ENCODE assay signal across 8 cellular contexts in genomic region chr12:58877243-58877743, GRCh38. TPM values are rescaled to one million over a fixed set of nuclear protein-coding genes. Genes with fewer than 3 reads are reported as not detected.
DNase-seq lines count a peak whose midpoint lies in the region; ATAC-seq and TF ChIP-seq lines count a peak whose summit lies in the region.

No MANE protein-coding gene starts in this region.

- TF ChIP-seq CTCF in 22Rv1 (IDR thresholded peaks at IDR 0.05) (no peak), RWPE2 (IDR thresholded peaks at IDR 0.05; ENCODE audit: poor library complexity, severe bottlenecking) (no peak), omental fat pad (IDR thresholded peaks at IDR 0.05) (no peak)

- H3K4me3 ChIP-seq in RWPE2 (ENCODE audit: severe bottlenecking) = no peak overlapping the region

- ATAC-seq in RWPE2 (ENCODE audit: low read depth) = peak; percentile 97
- ATAC-seq in HG03521 (IDR thresholded peaks at IDR 0.05; ENCODE audit: unreplicated experiment) = no peak
- no peak for ATAC-seq in HG02840 (IDR thresholded peaks at IDR 0.05; ENCODE audit: low FRiP score, unreplicated experiment)
- ATAC-seq in GM18517 (IDR thresholded peaks at IDR 0.05; ENCODE audit: unreplicated experiment) = no peak
- ATAC-seq in omental fat pad (ENCODE audit: low FRiP score) = no peak

- no peaks in the 10 kb centered on the region for H3K9me3 ChIP-seq in RWPE2 (ENCODE audit: severe bottlenecking)

- no peaks in the 10 kb centered on the region for H3K27me3 ChIP-seq in RWPE2 (ENCODE audit: insufficient read depth, poor library complexity, severe bottlenecking)

- peaks cover 94% of the 10 kb centered on the region for H3K36me3 ChIP-seq in RWPE2 (ENCODE audit: low read depth)

- H3K27ac ChIP-seq in 22Rv1 (0 out of 2 replicates have a peak overlapping the region, but pooled peaks have one; percentile 2), RWPE2 (ENCODE audit: poor library complexity, severe bottlenecking) (peak overlapping the region; percentile 43)

- DNase-seq in HK-2 (ENCODE audit: unreplicated experiment) = peak; percentile 86
- peak; percentile 93 for DNase-seq in RWPE2 (ENCODE audit: low spot score)
- peak; percentile 18 for DNase-seq in glomerular endothelial cell (ENCODE audit: extremely low read depth, low read depth, low spot score)
- no peak for DNase-seq in omental fat pad (ENCODE audit: low spot score)

- peaks cover 16% of the 10 kb centered on the region for H3K4me1 ChIP-seq in RWPE2 (ENCODE audit: insufficient read depth, poor library complexity, severe bottlenecking)

RNA-seq across cellular contexts. Expression of gene LRIG3, which starts 43.0 kb away (rescaled TPM):
- total RNA-seq in glomerular endothelial cell = 19.9 and 34.7 TPM in 2 replicates
- total RNA-seq in omental fat pad = 10 to 100 TPM; 22.6 to 69.8 (median 31.4) TPM
